In genomic region chr22:31211862-31212730, GRCh38 we compare ENCODE assay signal across 8 cellular contexts. TPM values are rescaled to one million over a fixed set of nuclear protein-coding genes. Genes with fewer than 3 reads are reported as not detected.
A peak's percentile ranks its signal among the peaks of the same experiment; 100 is the strongest.
DNase-seq lines count a peak whose midpoint lies in the region; ATAC-seq and TF ChIP-seq lines count a peak whose summit lies in the region.

TSS of gene LIMK2 (plus strand) at chr22:31212298. CDS start at chr22:31212409, 111 bp downstream.

- peaks cover 13% of the 10 kb centered on the region for H3K79me2 ChIP-seq in parathyroid adenoma

- DNase-seq in NCI-H1417 treated with DMSO at 0.1 percent for 48 hours (lab: John Stamatoyannopoulos, UW) (peak; percentile 56), SW 1271 (lab: John Stamatoyannopoulos, UW) (peak; percentile 67 to 86), Right ventricle myocardium superior (peak; percentile 98), tibial artery (peak; percentile 91 to 95)
- peak; percentile 99 for DNase-seq in activated naive CD8-positive, alpha-beta T cell treated with anti-CD3 and anti-CD28 coated beads, Interleukin-2, amount 50 U/mL, for 16 hours (ENCODE audit: low read depth, low spot score)

- intact Hi-C loops in Right ventricle myocardium superior (cut with DNase I) = loop anchor here (5.0 to 10.0 kb wide), 2 partner anchors 60 to 107 kb away; partner anchors contain the start of gene SELENOM
- intact Hi-C loops in tibial artery (cut with DNase I; ENCODE audit: low total_unique reads) = loop anchor here (1.0 kb wide), 1 partner anchor 61 kb away; no protein-coding TSS in a partner anchor

- peak within 1 kb of the TSS; percentile 87 for H3K4me3 ChIP-seq in parathyroid adenoma (ENCODE audit: low read depth, low read length)
- H3K4me3 ChIP-seq in tibial artery = peak within 1 kb of the TSS; percentile 74 to 93

- H3K9ac ChIP-seq in parathyroid adenoma = peak within 1 kb of the TSS; percentile 37

- H3K4me1 ChIP-seq in parathyroid adenoma = peaks cover 3% of the 10 kb centered on the region
- peaks cover 0 to 25% (median 19%) of the 10 kb centered on the region in 4 donors for H3K4me1 ChIP-seq in tibial artery

- H3K27me3 ChIP-seq in parathyroid adenoma (ENCODE audit: control insufficient read depth, insufficient read depth, low read length) (no peaks in the 10 kb centered on the region), tibial artery (no peaks in the 10 kb centered on the region)

- H2AFZ ChIP-seq in parathyroid adenoma = peak within 1 kb of the TSS; percentile 87

- peak; percentile 88 for ATAC-seq in HG02763 (IDR thresholded peaks at IDR 0.05; ENCODE audit: unreplicated experiment)
- peak; percentile 96 for ATAC-seq in Right ventricle myocardium superior (ENCODE audit: poor library complexity)

- peak; percentile 87 for TF ChIP-seq CTCF in GM12874 (IDR thresholded peaks at IDR 0.05; ENCODE audit: insufficient read depth, low read depth, low read length)
- peak; percentile 77 for TF ChIP-seq CTCF in parathyroid adenoma (IDR thresholded peaks at IDR 0.05)
- TF ChIP-seq CTCF in tibial artery (IDR thresholded peaks at IDR 0.05) = peak; percentile 56 to 86

- H3K27ac ChIP-seq in parathyroid adenoma (peak within 1 kb of the TSS; percentile 75), tibial artery (peak within 1 kb of the TSS; percentile 67 to 69)

- H3K36me3 ChIP-seq in parathyroid adenoma (ENCODE audit: control insufficient read depth, insufficient read depth, low read length) (no peaks in the 10 kb centered on the region), tibial artery (peaks cover 0 to 3% (median 0%) of the 10 kb centered on the region in 3 donors)

- no peaks in the 10 kb centered on the region for H3K9me3 ChIP-seq in parathyroid adenoma (ENCODE audit: control insufficient read depth, low read length)
- H3K9me3 ChIP-seq in tibial artery = no peaks in the 10 kb centered on the region

- peak within 1 kb of the TSS; percentile 87 for H3K4me2 ChIP-seq in parathyroid adenoma (ENCODE audit: low read length)

RNA-seq across cellular contexts. Expression of gene LIMK2, which starts in this region (rescaled TPM):
- total RNA-seq in Right ventricle myocardium superior = 8.5 TPM

Comparison
In these comparisons a context has a peak if more than half of its experiments do, and no peak if none do; other contexts are left out.
1. Peak in every context shown above with its lines: DNase-seq, ATAC-seq, H3K4me3 ChIP-seq and H3K27ac ChIP-seq.